1 cellular context compared by ENCODE assay signal in genomic region chr3:143971367-143972154, GRCh38.
TF ChIP-seq lines count a peak whose summit lies in the region.

A gene with protein sequence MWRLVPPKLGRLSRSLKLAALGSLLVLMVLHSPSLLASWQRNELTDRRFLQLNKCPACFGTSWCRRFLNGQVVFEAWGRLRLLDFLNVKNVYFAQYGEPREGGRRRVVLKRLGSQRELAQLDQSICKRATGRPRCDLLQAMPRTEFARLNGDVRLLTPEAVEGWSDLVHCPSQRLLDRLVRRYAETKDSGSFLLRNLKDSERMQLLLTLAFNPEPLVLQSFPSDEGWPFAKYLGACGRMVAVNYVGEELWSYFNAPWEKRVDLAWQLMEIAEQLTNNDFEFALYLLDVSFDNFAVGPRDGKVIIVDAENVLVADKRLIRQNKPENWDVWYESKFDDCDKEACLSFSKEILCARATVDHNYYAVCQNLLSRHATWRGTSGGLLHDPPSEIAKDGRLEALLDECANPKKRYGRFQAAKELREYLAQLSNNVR (plus strand): TSS chr3:143971823. CDS start chr3:143972333, 510 bp downstream.

TF ChIP-seq in HepG2, 621 proteins besides CTCF, POLR2A, EP300 and RAD21 (continued from another document):
- TF ChIP-seq NFAT5 (CRISPR knock-in tag; IDR thresholded peaks at IDR 0.05), result no peak
